In genomic region chr3:46897031-46897430, GRCh38 we compare ENCODE assay signal across 11 cellular contexts. TPM values are rescaled to one million over a fixed set of nuclear protein-coding genes. Genes with fewer than 3 reads are reported as not detected.
DNase-seq lines count a peak whose midpoint lies in the region; ATAC-seq, FAIRE-seq and TF ChIP-seq lines count a peak whose summit lies in the region.
"Had no signal": no experiment of that assay in that cellular context is flagged by ENCODE, and none has a peak within 500 bp of the region (broad histone marks: within the 10 kb centered on the region; RNA-seq: fewer than 3 reads in every experiment).

No MANE protein-coding gene starts in this region.

- H3K4me3 ChIP-seq in heart right ventricle = no peak overlapping the region
- no peak overlapping the region for H3K4me3 ChIP-seq in right cardiac atrium (ENCODE audit: low read length)
- no peak overlapping the region for H3K4me3 ChIP-seq in psoas muscle
- H3K4me3 ChIP-seq: A549, GM23248 had no signal

- H3K4me1 ChIP-seq in heart right ventricle (peaks cover 10 to 47% (median 36%) of the 10 kb centered on the region in 9 donors), right cardiac atrium (ENCODE audit: control insufficient read depth, insufficient read depth, low read length) (peaks cover 10% of the 10 kb centered on the region), psoas muscle (no peaks in the 10 kb centered on the region)

- FAIRE-seq in D721Med (lab: Jason Lieb, UNC) = no peak
- FAIRE-seq: A549, H54 had no signal

- H3K9me3 ChIP-seq in heart right ventricle = no peaks in the 10 kb centered on the region
- H3K9me3 ChIP-seq in right cardiac atrium (ENCODE audit: control insufficient read depth, low read length) = no peaks in the 10 kb centered on the region
- no peaks in the 10 kb centered on the region for H3K9me3 ChIP-seq in psoas muscle
- H3K9me3 ChIP-seq: A549, Caco-2 had no signal

- no peaks in the 10 kb centered on the region for H3K36me3 ChIP-seq in heart right ventricle
- no peaks in the 10 kb centered on the region for H3K36me3 ChIP-seq in psoas muscle (ENCODE audit: insufficient read depth in 1 of 2, low read depth in 1 of 2)

- DNase-seq in left ventricle myocardium superior (peak; percentile 21), heart right ventricle (no peak), right cardiac atrium (peak; percentile 11 to 39 (median 26)), psoas muscle (peak; percentile 6 to 8), D721Med (ENCODE audit: insufficient read length, low spot score) (no peak)
- no peak for DNase-seq in activated naive CD4-positive, alpha-beta T cell treated with anti-CD3 and anti-CD28 coated beads, Interleukin-2, amount 50 U/mL, for 16 hours
- DNase-seq: GM23248 had no signal

- H3K27ac ChIP-seq in heart right ventricle (no peak overlapping the region), right cardiac atrium (ENCODE audit: low read length) (no peak overlapping the region), psoas muscle (no peak overlapping the region)
- H3K27ac ChIP-seq: A549, GM23248 had no signal

- no peak for TF ChIP-seq CTCF in heart right ventricle (IDR thresholded peaks at IDR 0.05)
- TF ChIP-seq CTCF in psoas muscle (IDR thresholded peaks at IDR 0.05) = no peak
- TF ChIP-seq CTCF in D721Med (IDR thresholded peaks at IDR 0.05; ENCODE audit: insufficient read depth, missing control alignments) = no peak

- 95 to 98% methylated on average over 2 of the region's 2 CpGs for WGBS in heart right ventricle, 2 donors
- 99% methylated on average over 2 of the region's 2 CpGs for WGBS in right cardiac atrium
- WGBS in psoas muscle, 3 donors = 99 to 100% (median 100%) methylated on average over 2 of the region's 2 CpGs

- ATAC-seq in left ventricle myocardium superior (no peak), heart right ventricle (no peak), right cardiac atrium (no peak), psoas muscle (no peak)
- ATAC-seq: A549 had no signal

- H3K27me3 ChIP-seq in heart right ventricle = peaks cover 0 to 41% (median 11%) of the 10 kb centered on the region in 7 donors
- H3K27me3 ChIP-seq in right cardiac atrium (ENCODE audit: control insufficient read depth, insufficient read depth) = no peaks in the 10 kb centered on the region
- H3K27me3 ChIP-seq in psoas muscle (ENCODE audit: insufficient read depth in 3 of 3, low read length in 2 of 3) = peaks cover 0 to 2% (median 0%) of the 10 kb centered on the region in 3 donors

- intact Hi-C loops in left ventricle myocardium superior (cut with micrococcal nuclease) = no loop called here
- intact Hi-C loops in heart right ventricle (cut with DNase I) = loop anchor here in 2 of 10 donors (5.0 kb wide), 2 partner anchors 195 to 235 kb away; partner anchors contain the start of gene TMIE (in 1 of the 2)
- intact Hi-C loops in right cardiac atrium (cut with DNase I) = loop anchor here in 2 of 4 donors (5.0 kb wide), 2 partner anchors 35 to 190 kb away; partner anchors contain the start of gene MYL3 (in 1 of the 2)
- intact Hi-C loops in psoas muscle (cut with DNase I) = loop anchor here in 1 of 2 donors (5.0 kb wide), 1 partner anchor 190 kb away; no protein-coding TSS in a partner anchor

RNA-seq across cellular contexts. Expression of gene PTH1R, which starts 19.5 kb away (rescaled TPM):
- total RNA-seq in left ventricle myocardium superior (13.0 TPM), heart right ventricle (10 to 100 TPM in 2 of 10 donors, 1 to 10 TPM in 8; 1.5 to 18.5 (median 3.0) TPM), right cardiac atrium (10 to 100 TPM in 3 of 4 donors, 1 to 10 TPM in 1; 9.3 to 15.6 (median 12.6) TPM), psoas muscle (1 to 10 TPM; 1.1 to 5.9 (median 4.1) TPM)
- polyA plus RNA-seq in heart right ventricle (10 to 100 TPM; 12.8 to 89.8 TPM), right cardiac atrium (18.5 TPM), psoas muscle (1 to 10 TPM; 4.0 to 5.2 (median 4.2) TPM)
- total RNA-seq: CD8-positive, alpha-beta memory T cell had no signal
- polyA plus RNA-seq: CD8-positive, alpha-beta memory T cell had no signal

RNA-seq across cellular contexts. Expression of gene MYL3, which starts 33.8 kb away (rescaled TPM):
- 9,164 TPM for total RNA-seq in left ventricle myocardium superior
- total RNA-seq in heart right ventricle = 1,000 to 10,000 TPM; 5,377 to 9,904 (median 7,431) TPM
- 1,000 to 10,000 TPM; 7,541 to 8,578 TPM for polyA plus RNA-seq in heart right ventricle
- 100 to 1,000 TPM in 3 of 4 donors, 10 to 100 TPM in 1; 42.7 to 442 (median 293) TPM for total RNA-seq in right cardiac atrium
- 1,012 TPM for polyA plus RNA-seq in right cardiac atrium
- 1,000 to 10,000 TPM in 2 of 4 donors, 100 to 1,000 TPM in 2; 395 to 2,071 (median 1,091) TPM for total RNA-seq in psoas muscle
- polyA plus RNA-seq in psoas muscle = 1,000 to 10,000 TPM in 2 of 3 donors, 100 to 1,000 TPM in 1; 555 to 3,091 (median 2,834) TPM
- total RNA-seq: CD8-positive, alpha-beta memory T cell; GM23248 had no signal
- polyA plus RNA-seq: CD8-positive, alpha-beta memory T cell; GM23248 had no signal

Comparison
In these comparisons a context has a peak if more than half of its experiments do, and no peak if none do; other contexts are left out.
1. DNase-seq: peak in left ventricle myocardium superior (single experiment), right cardiac atrium (3 of 3) and psoas muscle (2 of 2); none in heart right ventricle (0 of 2), D721Med (single experiment) and activated naive CD4-positive, alpha-beta T cell treated with anti-CD3 and anti-CD28 coated beads, Interleukin-2, amount 50 U/mL, for 16 hours (single experiment).